8 cellular contexts compared by ENCODE assay signal in the genomic region with DNA sequence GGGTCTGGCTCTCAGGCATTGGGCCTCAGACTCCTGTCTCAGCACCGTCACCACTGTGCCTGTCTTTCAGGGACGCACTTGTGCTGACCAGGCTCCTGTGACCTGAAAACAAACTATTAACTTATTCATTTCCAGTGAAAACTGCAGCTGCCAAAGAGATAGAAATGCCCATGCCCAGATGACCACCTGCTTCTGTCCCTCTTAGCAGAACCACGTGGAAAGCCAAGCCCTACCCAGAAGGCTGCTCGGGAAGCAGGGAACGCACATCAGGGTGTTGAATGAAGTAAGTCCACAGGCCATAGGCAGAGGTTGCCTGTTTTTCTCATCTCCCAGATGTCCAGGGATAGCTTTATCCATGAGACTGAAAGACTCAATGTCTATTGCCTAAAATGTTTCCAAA.
"Had no signal": no experiment of that assay in that cellular context is flagged by ENCODE, and none has a peak within 500 bp of the region (broad histone marks: within the 10 kb centered on the region; RNA-seq: fewer than 3 reads in every experiment).

No MANE protein-coding gene starts in this region.

- H2AFZ ChIP-seq: GM23248 had no signal

- H3K4me3 ChIP-seq: GM23248 had no signal

- FAIRE-seq: H1, H54, HepG2 had no signal

- DNase-seq: GM23248, H9, HCEC 1CT, KBM-7 had no signal

- ATAC-seq: HepG2 had no signal

- H3K9ac ChIP-seq: GM23248 had no signal

- H3K27ac ChIP-seq: GM23248, HL-60 had no signal
